In the genomic region with DNA sequence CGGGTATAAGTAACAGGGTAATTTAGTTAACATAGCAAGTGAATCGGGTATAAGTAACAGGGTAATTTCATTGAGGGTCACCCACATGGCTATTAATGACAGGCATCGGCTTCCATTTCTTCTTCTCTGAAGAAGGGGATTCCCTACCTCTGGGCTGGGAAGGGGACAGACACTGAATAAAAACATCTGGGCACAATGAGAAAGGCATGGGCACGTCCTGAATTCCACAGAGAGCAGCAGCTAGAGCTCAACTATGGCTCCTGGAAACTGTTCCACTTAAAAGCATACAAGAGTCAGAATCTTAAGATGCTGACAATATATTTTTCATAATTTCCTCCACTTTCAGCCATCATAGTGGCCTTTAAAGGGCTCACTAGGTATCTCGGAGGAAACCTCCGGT, we compare ENCODE assay signal across 28 cellular contexts. TPM values are rescaled to one million over a fixed set of nuclear protein-coding genes. Genes with fewer than 3 reads are reported as not detected.
DNase-seq lines count a peak whose midpoint lies in the region; ATAC-seq lines count a peak whose summit lies in the region.
"Had no signal": no experiment of that assay in that cellular context is flagged by ENCODE, and none has a peak within 500 bp of the region (broad histone marks: within the 10 kb centered on the region; RNA-seq: fewer than 3 reads in every experiment).

No MANE protein-coding gene starts in this region.

- H3K36me3 Mint-ChIP-seq in activated T-cell treated with anti-CD3 and anti-CD28 coated beads, Interleukin-2, amount 50 U/mL, for 72 hours (ENCODE audit: insufficient read depth in 2 of 2): no peaks in the 10 kb centered on the region
- H3K36me3 Mint-ChIP-seq in activated T-cell treated with anti-CD3 and anti-CD28 coated beads, Interleukin-2, amount 50 U/mL, for 24 hours (ENCODE audit: low read depth): no peaks in the 10 kb centered on the region
- H3K36me3 Mint-ChIP-seq in T-helper 17 cell (ENCODE audit: low read depth) (no peaks in the 10 kb centered on the region), naive B cell (no peaks in the 10 kb centered on the region)
- H3K36me3 Mint-ChIP-seq in activated T-cell treated with anti-CD3 and anti-CD28 coated beads, Interleukin-2, amount 50 U/mL, for 4 hours (ENCODE audit: insufficient read depth): peaks cover 4% of the 10 kb centered on the region

- no peak overlapping the region for H3K4me3 Mint-ChIP-seq in activated T-cell treated with anti-CD3 and anti-CD28 coated beads, Interleukin-2, amount 50 U/mL, for 72 hours
- no peak overlapping the region for H3K4me3 Mint-ChIP-seq in activated T-cell treated with anti-CD3 and anti-CD28 coated beads, Interleukin-2, amount 50 U/mL, for 24 hours
- H3K4me3 Mint-ChIP-seq in T-helper 17 cell (no peak overlapping the region), naive B cell (peak overlapping the region in 1 of 8 donors; percentile 34)
- H3K4me3 Mint-ChIP-seq in activated T-cell treated with anti-CD3 and anti-CD28 coated beads, Interleukin-2, amount 50 U/mL, for 4 hours: no peak overlapping the region
- H3K4me3 Mint-ChIP-seq: activated naive CD4-positive, alpha-beta T cell treated with anti-CD3 and anti-CD28 coated beads for 36 hours had no signal

- ATAC-seq in activated T-cell treated with anti-CD3 and anti-CD28 coated beads, Interleukin-2, amount 50 U/mL, for 72 hours (replicated peaks in 1 of 2): no peak
- no peak for ATAC-seq in T-helper 17 cell
- no peak for ATAC-seq in naive B cell (ENCODE audit: low read depth in 2 of 2)
- ATAC-seq in HG03354 (IDR thresholded peaks at IDR 0.05; ENCODE audit: poor library complexity, severe bottlenecking, unreplicated experiment): no peak
- no peak for ATAC-seq in activated T-cell treated with anti-CD3 and anti-CD28 coated beads, Interleukin-2, amount 50 U/mL, for 4 hours
- ATAC-seq: activated CD4-positive, CD25-positive, alpha-beta regulatory T cell treated with anti-CD3 and anti-CD28 coated beads, Interleukin-2, amount 50 U/mL, for 24 hours; gastrocnemius medialis; GM12878; psoas muscle; sciatic nerve had no signal

- in situ Hi-C loops in G401 (cut with HindIII; ENCODE audit: low sequenced_read_pairs): no loop called here

- H3K4me1 Mint-ChIP-seq in activated T-cell treated with anti-CD3 and anti-CD28 coated beads, Interleukin-2, amount 50 U/mL, for 72 hours (ENCODE audit: low read depth): peaks cover 40% of the 10 kb centered on the region
- peaks cover 46% of the 10 kb centered on the region for H3K4me1 Mint-ChIP-seq in activated T-cell treated with anti-CD3 and anti-CD28 coated beads, Interleukin-2, amount 50 U/mL, for 24 hours (ENCODE audit: low read depth)
- H3K4me1 Mint-ChIP-seq in T-helper 17 cell (peaks cover 27% of the 10 kb centered on the region), naive B cell (peaks cover 15 to 56% (median 35%) of the 10 kb centered on the region in 3 donors)
- H3K4me1 Mint-ChIP-seq in activated T-cell treated with anti-CD3 and anti-CD28 coated beads, Interleukin-2, amount 50 U/mL, for 4 hours (ENCODE audit: low read depth): peaks cover 40% of the 10 kb centered on the region

- peak overlapping the region; percentile 35 for H3K27ac Mint-ChIP-seq in activated T-cell treated with anti-CD3 and anti-CD28 coated beads, Interleukin-2, amount 50 U/mL, for 72 hours
- no peak overlapping the region for H3K27ac Mint-ChIP-seq in activated T-cell treated with anti-CD3 and anti-CD28 coated beads, Interleukin-2, amount 50 U/mL, for 24 hours
- H3K27ac Mint-ChIP-seq in T-helper 17 cell (peak overlapping the region; percentile 98), naive B cell (peak overlapping the region; percentile 37 to 94 (median 84))
- H3K27ac Mint-ChIP-seq: activated naive CD4-positive, alpha-beta T cell treated with anti-CD3 and anti-CD28 coated beads for 36 hours had no signal

- no peaks in the 10 kb centered on the region for H3K9me3 ChIP-seq in T-helper 17 cell (ENCODE audit: control insufficient read depth, low read length, poor library complexity, severe bottlenecking)
- H3K9me3 ChIP-seq: gastrocnemius medialis, psoas muscle, tibial nerve had no signal

- no peaks in the 10 kb centered on the region for H3K27me3 Mint-ChIP-seq in activated T-cell treated with anti-CD3 and anti-CD28 coated beads, Interleukin-2, amount 50 U/mL, for 72 hours (ENCODE audit: low read depth)
- no peaks in the 10 kb centered on the region for H3K27me3 Mint-ChIP-seq in activated T-cell treated with anti-CD3 and anti-CD28 coated beads, Interleukin-2, amount 50 U/mL, for 24 hours
- H3K27me3 Mint-ChIP-seq in T-helper 17 cell (no peaks in the 10 kb centered on the region), naive B cell (no peaks in the 10 kb centered on the region)
- no peaks in the 10 kb centered on the region for H3K27me3 Mint-ChIP-seq in activated T-cell treated with anti-CD3 and anti-CD28 coated beads, Interleukin-2, amount 50 U/mL, for 4 hours (ENCODE audit: low read depth)

- peak overlapping the region; percentile 39 for H3K27ac ChIP-seq in substantia nigra (ENCODE audit: low read depth, low read length, poor library complexity, severe bottlenecking)
- H3K27ac ChIP-seq: gastrocnemius medialis, hepatocyte, KMS-11, psoas muscle, SK-N-MC, tibial nerve had no signal

- DNase-seq in activated T-cell treated with anti-CD3 and anti-CD28 coated beads, Interleukin-2, amount 50 U/mL, for 72 hours: no peak
- no peak for DNase-seq in activated T-cell treated with anti-CD3 and anti-CD28 coated beads, Interleukin-2, amount 50 U/mL, for 24 hours
- DNase-seq in T-helper 17 cell (no peak), naive B cell (no peak), substantia nigra (lab: John Stamatoyannopoulos, UW) (no peak), G401 (ENCODE audit: low spot score) (no peak)
- no peak for DNase-seq in activated T-cell treated with anti-CD3 and anti-CD28 coated beads, Interleukin-2, amount 50 U/mL, for 4 hours
- DNase-seq: activated naive CD4-positive, alpha-beta T cell treated with anti-CD3 and anti-CD28 coated beads for 36 hours; AML-193; amygdala; DMS153; gastrocnemius medialis; GOT3; MM.1S; NCI-H2081; NCI-H524 treated with DMSO at 0.1 percent for 48 hours; NK-92 treated with Interleukin-12 subunit alpha and Interleukin-12 subunit beta, amount 100 ng/mL, for 24 hours; psoas muscle; stimulated activated CD4-positive, alpha-beta T cell treated with anti-CD3 and anti-CD28 coated beads, Interleukin-12 subunit alpha, Interleukin-12 subunit beta, amount 100 ng/mL, for 4 hours; stimulated activated CD4-positive, alpha-beta T cell treated with anti-CD3 and anti-CD28 coated beads, Interleukin-4, amount 100 ng/mL, for 1 hour had no signal

- no peaks in the 10 kb centered on the region for H3K9me3 Mint-ChIP-seq in activated T-cell treated with anti-CD3 and anti-CD28 coated beads, Interleukin-2, amount 50 U/mL, for 72 hours
- H3K9me3 Mint-ChIP-seq in activated T-cell treated with anti-CD3 and anti-CD28 coated beads, Interleukin-2, amount 50 U/mL, for 24 hours: no peaks in the 10 kb centered on the region
- peaks cover 0 to 4% (median 0%) of the 10 kb centered on the region in 7 donors for H3K9me3 Mint-ChIP-seq in naive B cell
- no peaks in the 10 kb centered on the region for H3K9me3 Mint-ChIP-seq in activated T-cell treated with anti-CD3 and anti-CD28 coated beads, Interleukin-2, amount 50 U/mL, for 4 hours
- H3K9me3 Mint-ChIP-seq: activated naive CD4-positive, alpha-beta T cell treated with anti-CD3 and anti-CD28 coated beads for 36 hours had no signal

RNA-seq across cellular contexts. Expression of a gene that starts 51.8 kb away (rescaled TPM):
- 10 to 100 TPM; 15.7 to 16.7 TPM for total RNA-seq in activated T-cell treated with anti-CD3 and anti-CD28 coated beads, Interleukin-2, amount 50 U/mL, for 72 hours
- 10 to 100 TPM; 17.1 to 18.1 TPM for total RNA-seq in T-helper 17 cell
- 10 to 100 TPM; 18.4 to 35.4 (median 25.8) TPM for polyA plus RNA-seq in naive B cell (ENCODE audit: low read depth in 6 of 6)
- total RNA-seq in G401 (2014; rRNA removed; shearing (Covaris generic)): 21.4 and 34.0 TPM in 2 replicates
- total RNA-seq in activated T-cell treated with anti-CD3 and anti-CD28 coated beads, Interleukin-2, amount 50 U/mL, for 4 hours: 1 to 10 TPM; 2.8 to 5.3 (median 3.7) TPM
